Comparison of ENCODE assay signal across 1 cellular context in the genomic region with DNA sequence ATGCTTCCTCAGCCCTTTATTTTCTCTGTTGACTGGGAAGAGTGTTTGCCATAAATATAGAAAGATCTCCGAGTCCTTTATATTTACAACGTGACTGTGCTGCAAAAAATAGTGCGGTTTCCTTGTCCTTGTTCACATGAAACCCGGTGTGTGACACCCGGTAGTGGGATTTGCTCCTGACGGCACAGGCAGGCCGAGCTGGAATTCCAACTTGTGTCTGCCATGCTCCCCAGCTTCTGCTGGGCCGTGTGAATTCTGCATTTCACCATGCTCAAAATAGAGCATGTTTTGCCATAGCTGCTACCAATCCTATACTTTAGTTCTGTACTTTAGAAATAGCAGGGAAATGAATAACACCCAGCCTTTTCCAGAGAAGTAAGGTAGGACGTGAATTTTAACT.
TF ChIP-seq lines count a peak whose summit lies in the region.

No MANE protein-coding gene starts in this region.

TF ChIP-seq in H1, 55 proteins besides CTCF, POLR2A, EP300 and RAD21:
- TF ChIP-seq NRF1 (IDR thresholded peaks at IDR 0.05; ENCODE audit: low read depth, low read length): no peak
- no peak for TF ChIP-seq CTBP2 (IDR thresholded peaks at IDR 0.05; ENCODE audit: borderline replicate concordance, insufficient read depth, insufficient read length, low read length)
- no peak for TF ChIP-seq TBP (IDR thresholded peaks at IDR 0.05; ENCODE audit: low read depth, low read length)
- TF ChIP-seq, protein P1, sequence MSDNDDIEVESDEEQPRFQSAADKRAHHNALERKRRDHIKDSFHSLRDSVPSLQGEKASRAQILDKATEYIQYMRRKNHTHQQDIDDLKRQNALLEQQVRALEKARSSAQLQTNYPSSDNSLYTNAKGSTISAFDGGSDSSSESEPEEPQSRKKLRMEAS (IDR thresholded peaks at IDR 0.05): no peak
